25 cellular contexts compared by ENCODE assay signal in the genomic region with DNA sequence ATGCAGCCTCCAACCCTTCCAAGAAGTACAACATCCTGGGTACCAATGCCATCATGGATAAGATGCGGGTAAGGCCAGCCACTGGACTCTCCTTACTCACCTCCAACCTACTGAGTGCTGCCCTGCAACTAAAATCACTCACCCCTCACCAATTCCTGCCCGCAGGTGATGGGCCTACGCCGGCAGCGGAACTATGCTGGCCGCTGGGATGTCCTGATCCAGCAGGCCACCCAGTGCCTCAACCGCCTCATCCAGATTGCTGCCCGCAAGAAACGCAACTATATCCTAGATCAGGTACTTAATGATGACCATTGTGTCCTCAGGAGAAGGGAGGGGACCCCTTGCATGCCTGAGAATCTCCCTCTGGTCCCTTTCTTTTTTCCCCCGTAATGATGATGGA. TPM values are rescaled to one million over a fixed set of nuclear protein-coding genes. Genes with fewer than 3 reads are reported as not detected.
DNase-seq lines count a peak whose midpoint lies in the region; ATAC-seq and TF ChIP-seq lines count a peak whose summit lies in the region.
"Had no signal": no experiment of that assay in that cellular context is flagged by ENCODE, and none has a peak within 500 bp of the region (broad histone marks: within the 10 kb centered on the region; RNA-seq: fewer than 3 reads in every experiment).

No MANE protein-coding gene starts in this region.

- no peaks in the 10 kb centered on the region for H3K9me3 ChIP-seq in neural progenitor cell (ENCODE audit: low read depth)
- H3K9me3 ChIP-seq in esophagus muscularis mucosa: no peaks in the 10 kb centered on the region
- H3K9me3 ChIP-seq: Caco-2, left lung, testis, uterus had no signal

- H3K27ac ChIP-seq in neural progenitor cell: no peak overlapping the region
- H3K27ac ChIP-seq in esophagus muscularis mucosa (replicated peaks in 1 of 4): no peak overlapping the region
- H3K27ac ChIP-seq: testis, uterus had no signal

- H3K27me3 Mint-ChIP-seq in natural killer cell (ENCODE audit: low read depth in 2 of 2): no peaks in the 10 kb centered on the region
- no peaks in the 10 kb centered on the region for H3K27me3 Mint-ChIP-seq in natural killer cell treated with Interleukin-12 subunit alpha and Interleukin-12 subunit beta and Interleukin-15 and Interleukin-18, amount 100 ng/mL, for 72 hours
- H3K27me3 Mint-ChIP-seq in activated T-helper 17 cell treated with anti-CD3 and anti-CD28 coated beads, Interleukin-2, amount 50 U/mL, for 72 hours: no peaks in the 10 kb centered on the region
- peaks cover 6% of the 10 kb centered on the region for H3K27me3 Mint-ChIP-seq in neural progenitor cell (ENCODE audit: insufficient read depth, low read depth)
- H3K27me3 Mint-ChIP-seq: activated naive CD8-positive, alpha-beta T cell treated with anti-CD3 and anti-CD28 coated beads, Interleukin-2, amount 10 ng/mL, durations not matched to agents 7 days and 5 days had no signal

- no peak for TF ChIP-seq CTCF in natural killer cell (IDR thresholded peaks at IDR 0.05)
- no peak for TF ChIP-seq CTCF in neural progenitor cell (IDR thresholded peaks at IDR 0.05)
- no peak for TF ChIP-seq CTCF in esophagus muscularis mucosa (IDR thresholded peaks at IDR 0.05)

- no peak for TF ChIP-seq EP300 in esophagus muscularis mucosa (IDR thresholded peaks at IDR 0.05)

- H3K4me1 ChIP-seq in neural progenitor cell: no peaks in the 10 kb centered on the region
- peaks cover 33 to 42% (median 38%) of the 10 kb centered on the region in 4 donors for H3K4me1 ChIP-seq in esophagus muscularis mucosa

- H3K4me3 ChIP-seq in neural progenitor cell (no peak overlapping the region), esophagus muscularis mucosa (no peak overlapping the region)
- H3K4me3 ChIP-seq: left lung, testis, uterus had no signal

- ATAC-seq in natural killer cell (no peak), GM19328 (IDR thresholded peaks at IDR 0.05; ENCODE audit: unreplicated experiment) (no peak)
- no peak for ATAC-seq in natural killer cell treated with Interleukin-12 subunit alpha and Interleukin-12 subunit beta and Interleukin-15 and Interleukin-18, amount 100 ng/mL, for 72 hours
- ATAC-seq in activated T-helper 17 cell treated with anti-CD3 and anti-CD28 coated beads, Interleukin-2, amount 50 U/mL, for 72 hours (replicated peaks): no peak
- ATAC-seq: activated CD8-positive, alpha-beta T cell treated with anti-CD3 and anti-CD28 coated beads, Interleukin-2, amount 10 ng/mL, durations not matched to agents 7 days and 5 days; HCT116; left lung had no signal

- peaks cover 39 to 50% of the 10 kb centered on the region in 2 donors for H3K4me1 Mint-ChIP-seq in natural killer cell
- peaks cover 47 to 50% of the 10 kb centered on the region in 2 donors for H3K4me1 Mint-ChIP-seq in natural killer cell treated with Interleukin-12 subunit alpha and Interleukin-12 subunit beta and Interleukin-15 and Interleukin-18, amount 100 ng/mL, for 72 hours (ENCODE audit: low read depth in 2 of 2)
- peaks cover 41% of the 10 kb centered on the region for H3K4me1 Mint-ChIP-seq in activated T-helper 17 cell treated with anti-CD3 and anti-CD28 coated beads, Interleukin-2, amount 50 U/mL, for 72 hours
- peaks cover 13% of the 10 kb centered on the region for H3K4me1 Mint-ChIP-seq in neural progenitor cell

- peaks cover 54% of the 10 kb centered on the region for H4K20me1 ChIP-seq in neural progenitor cell (ENCODE audit: low read depth)

- no peaks in the 10 kb centered on the region for H3K27me3 ChIP-seq in neural progenitor cell
- H3K27me3 ChIP-seq in esophagus muscularis mucosa: no peaks in the 10 kb centered on the region
- H3K27me3 ChIP-seq: left lung, testis, uterus had no signal

- H3K4me3 Mint-ChIP-seq in natural killer cell: no peak overlapping the region
- no peak overlapping the region for H3K4me3 Mint-ChIP-seq in natural killer cell treated with Interleukin-12 subunit alpha and Interleukin-12 subunit beta and Interleukin-15 and Interleukin-18, amount 100 ng/mL, for 72 hours
- peak overlapping the region; percentile 65 for H3K4me3 Mint-ChIP-seq in activated T-helper 17 cell treated with anti-CD3 and anti-CD28 coated beads, Interleukin-2, amount 50 U/mL, for 72 hours
- H3K4me3 Mint-ChIP-seq in neural progenitor cell: no peak overlapping the region
- H3K4me3 Mint-ChIP-seq: activated CD8-positive, alpha-beta T cell treated with anti-CD3 and anti-CD28 coated beads, Interleukin-2, amount 10 ng/mL, durations not matched to agents 7 days and 5 days; activated naive CD8-positive, alpha-beta T cell treated with anti-CD3 and anti-CD28 coated beads, Interleukin-2, amount 10 ng/mL, durations not matched to agents 7 days and 5 days had no signal

- H3K9me3 Mint-ChIP-seq in natural killer cell: no peaks in the 10 kb centered on the region
- H3K9me3 Mint-ChIP-seq in natural killer cell treated with Interleukin-12 subunit alpha and Interleukin-12 subunit beta and Interleukin-15 and Interleukin-18, amount 100 ng/mL, for 72 hours: no peaks in the 10 kb centered on the region
- no peaks in the 10 kb centered on the region for H3K9me3 Mint-ChIP-seq in activated T-helper 17 cell treated with anti-CD3 and anti-CD28 coated beads, Interleukin-2, amount 50 U/mL, for 72 hours
- H3K9me3 Mint-ChIP-seq in neural progenitor cell: no peaks in the 10 kb centered on the region
- H3K9me3 Mint-ChIP-seq: activated naive CD8-positive, alpha-beta T cell treated with anti-CD3 and anti-CD28 coated beads, Interleukin-2, amount 10 ng/mL, durations not matched to agents 7 days and 5 days had no signal

- H2AFZ ChIP-seq in neural progenitor cell (replicated peaks): no peak overlapping the region

- H3F3A ChIP-seq in neural progenitor cell (ENCODE audit: low read depth): no peaks in the 10 kb centered on the region

- H3K27ac Mint-ChIP-seq in natural killer cell: peak overlapping the region; percentile 68 to 94
- H3K27ac Mint-ChIP-seq in natural killer cell treated with Interleukin-12 subunit alpha and Interleukin-12 subunit beta and Interleukin-15 and Interleukin-18, amount 100 ng/mL, for 72 hours: peak overlapping the region in 1 of 2 donors; percentile 44
- H3K27ac Mint-ChIP-seq in activated T-helper 17 cell treated with anti-CD3 and anti-CD28 coated beads, Interleukin-2, amount 50 U/mL, for 72 hours: peak overlapping the region; percentile 40
- peak overlapping the region; percentile 92 for H3K27ac Mint-ChIP-seq in neural progenitor cell
- H3K27ac Mint-ChIP-seq: activated CD8-positive, alpha-beta T cell treated with anti-CD3 and anti-CD28 coated beads, Interleukin-2, amount 10 ng/mL, durations not matched to agents 7 days and 5 days; activated naive CD8-positive, alpha-beta T cell treated with anti-CD3 and anti-CD28 coated beads, Interleukin-2, amount 10 ng/mL, durations not matched to agents 7 days and 5 days had no signal

- H3K79me2 ChIP-seq in neural progenitor cell (ENCODE audit: low read depth): peaks cover 34% of the 10 kb centered on the region

- no peak overlapping the region for H3K9ac ChIP-seq in neural progenitor cell

- H3K36me3 ChIP-seq in neural progenitor cell (peaks cover 16% of the 10 kb centered on the region), esophagus muscularis mucosa (peaks cover 62 to 91% (median 83%) of the 10 kb centered on the region in 4 donors)
- H3K36me3 ChIP-seq: uterus had no signal

- WGBS in esophagus muscularis mucosa: 95% methylated on average over 10 of the region's 10 CpGs

- H3K4me2 ChIP-seq in neural progenitor cell: no peak overlapping the region

- H3K36me3 Mint-ChIP-seq in natural killer cell: peaks cover 18% of the 10 kb centered on the region
- peaks cover 35% of the 10 kb centered on the region for H3K36me3 Mint-ChIP-seq in natural killer cell treated with Interleukin-12 subunit alpha and Interleukin-12 subunit beta and Interleukin-15 and Interleukin-18, amount 100 ng/mL, for 72 hours
- H3K36me3 Mint-ChIP-seq in activated T-helper 17 cell treated with anti-CD3 and anti-CD28 coated beads, Interleukin-2, amount 50 U/mL, for 72 hours (ENCODE audit: low read depth): peaks cover 100% of the 10 kb centered on the region
- H3K36me3 Mint-ChIP-seq in neural progenitor cell: peaks cover 59% of the 10 kb centered on the region

- no peak for TF ChIP-seq POLR2A in esophagus muscularis mucosa (IDR thresholded peaks at IDR 0.05; ENCODE audit: low read depth)

- DNase-seq in natural killer cell (no peak), neural progenitor cell (ENCODE audit: low spot score) (no peak), esophagus muscularis mucosa (ENCODE audit: extremely low spot score) (no peak), NCI-H146 (lab: John Stamatoyannopoulos, UW) (no peak), NCI-H748 (lab: John Stamatoyannopoulos, UW; ENCODE audit: unreplicated experiment) (no peak)
- DNase-seq in natural killer cell treated with Interleukin-12 subunit alpha and Interleukin-12 subunit beta and Interleukin-15 and Interleukin-18, amount 100 ng/mL, for 72 hours (ENCODE audit: low spot score): no peak
- DNase-seq: activated CD4-positive, alpha-beta T cell treated with anti-CD3 and anti-CD28 coated beads for 1 hour; activated CD8-positive, alpha-beta T cell treated with anti-CD3 and anti-CD28 coated beads, Interleukin-2, amount 10 ng/mL, durations not matched to agents 7 days and 5 days; activated gamma-delta T cell treated with Interleukin-2 at 50 U/mL for 16 hours; activated naive CD8-positive, alpha-beta T cell treated with anti-CD3 and anti-CD28 coated beads, Interleukin-2, amount 10 ng/mL, durations not matched to agents 7 days and 5 days; Caco-2; left lung; MV-4-11; NCI-H1436 treated with DMSO at 0.1 percent for 48 hours; NCI-H2107; NCI-H345; NCI-H69; occipital lobe; SHP77; stimulated activated naive CD4-positive, alpha-beta T cell; testis; uterus had no signal

- intact Hi-C loops in natural killer cell (cut with micrococcal nuclease): no loop called here
- intact Hi-C loops in esophagus muscularis mucosa (cut with DNase I): no loop called here

RNA-seq across cellular contexts. Expression of gene CCDC97, which starts 15.6 kb away (rescaled TPM):
- 10 to 100 TPM; 41.1 to 44.3 (median 44.0) TPM for total RNA-seq in natural killer cell
- total RNA-seq in natural killer cell treated with Interleukin-12 subunit alpha and Interleukin-12 subunit beta and Interleukin-15 and Interleukin-18, amount 100 ng/mL, for 72 hours: 10 to 100 TPM; 52.5 to 56.2 TPM
- 10 to 100 TPM; 35.1 to 40.9 TPM for total RNA-seq in activated T-helper 17 cell treated with anti-CD3 and anti-CD28 coated beads, Interleukin-2, amount 50 U/mL, for 72 hours
- 14.1 and 19.1 TPM in 2 replicates for total RNA-seq in neural progenitor cell (ENCODE audit: low replicate concordance)
- total RNA-seq in esophagus muscularis mucosa: 10 to 100 TPM; 11.6 to 21.2 (median 14.8) TPM

RNA-seq across cellular contexts. Expression of gene HNRNPUL1, which starts 30.2 kb away (rescaled TPM):
- 100 to 1,000 TPM; 279 to 360 (median 315) TPM for total RNA-seq in natural killer cell
- total RNA-seq in natural killer cell treated with Interleukin-12 subunit alpha and Interleukin-12 subunit beta and Interleukin-15 and Interleukin-18, amount 100 ng/mL, for 72 hours: 100 to 1,000 TPM; 248 to 319 TPM
- 100 to 1,000 TPM; 324 to 357 TPM for total RNA-seq in activated T-helper 17 cell treated with anti-CD3 and anti-CD28 coated beads, Interleukin-2, amount 50 U/mL, for 72 hours
- 126 and 188 TPM in 2 replicates for total RNA-seq in neural progenitor cell (ENCODE audit: low replicate concordance)
- total RNA-seq in esophagus muscularis mucosa: 100 to 1,000 TPM; 148 to 207 (median 179) TPM

RNA-seq across cellular contexts. Expression of gene TGFB1, which starts 59.3 kb away (rescaled TPM):
- total RNA-seq in natural killer cell (100 to 1,000 TPM; 682 to 761 (median 729) TPM), neural progenitor cell (ENCODE audit: low replicate concordance) (0.65 and 1.3 TPM in 2 replicates), esophagus muscularis mucosa (10 to 100 TPM; 29.8 to 52.4 (median 31.8) TPM)
- 100 to 1,000 TPM; 108 to 131 TPM for total RNA-seq in natural killer cell treated with Interleukin-12 subunit alpha and Interleukin-12 subunit beta and Interleukin-15 and Interleukin-18, amount 100 ng/mL, for 72 hours
- 100 to 1,000 TPM; 107 to 158 TPM for total RNA-seq in activated T-helper 17 cell treated with anti-CD3 and anti-CD28 coated beads, Interleukin-2, amount 50 U/mL, for 72 hours

Comparison
In these comparisons a context has a peak if more than half of its experiments do, and no peak if none do; other contexts are left out.
1. RNA of gene TGFB1, which starts 59.3 kb away (total RNA-seq): 682 to 761 TPM in natural killer cell, 107 to 158 TPM in activated T-helper 17 cell treated with anti-CD3 and anti-CD28 coated beads, Interleukin-2, amount 50 U/mL, for 72 hours, 108 to 131 TPM in natural killer cell treated with Interleukin-12 subunit alpha and Interleukin-12 subunit beta and Interleukin-15 and Interleukin-18, amount 100 ng/mL, for 72 hours and 29.8 to 52.4 TPM in esophagus muscularis mucosa; 0.65 to 1.3 TPM in neural progenitor cell; every median in the first group is over 10 times any median in the second.